ENCODE assay signal across 27 cellular contexts in the genomic region with DNA sequence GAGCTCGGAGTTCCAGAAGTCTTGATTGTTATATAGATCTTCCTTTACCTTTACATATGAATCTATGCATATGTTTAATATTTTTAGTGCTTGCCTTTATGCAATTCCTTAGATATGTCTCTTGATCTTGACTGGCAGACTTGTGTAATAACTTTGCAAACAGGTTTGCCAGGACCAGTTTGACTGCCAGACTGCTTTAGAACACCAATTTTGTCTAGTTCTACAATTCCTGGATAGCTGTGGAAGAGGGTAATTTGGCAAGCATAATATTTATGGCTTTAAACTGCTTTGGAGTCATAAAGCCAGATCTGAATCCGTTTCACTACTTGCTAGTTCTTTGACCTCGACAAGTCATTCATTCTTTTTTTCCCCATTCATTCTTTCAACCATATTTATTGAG.
"Had no signal": no experiment of that assay in that cellular context is flagged by ENCODE, and none has a peak within 500 bp of the region (broad histone marks: within the 10 kb centered on the region; RNA-seq: fewer than 3 reads in every experiment).

No MANE protein-coding gene starts in this region.

- DNase-seq: colonic mucosa; effector CD8-positive, alpha-beta T cell; endodermal cell; esophagus squamous epithelium; foreskin melanocyte; glutamatergic neuron; heart right ventricle; hippocampal formation; left cardiac atrium; left ventricle myocardium superior; lower lobe of right lung; natural killer cell; occipital lobe; ovary; posterior cingulate gyrus; psoas muscle; right cardiac atrium; sigmoid colon; stimulated activated CD4-positive, alpha-beta T cell treated with anti-CD3 and anti-CD28 coated beads, Interleukin-2, amount 100 ng/mL, for 24 hours; stimulated activated CD4-positive, alpha-beta T cell treated with anti-CD3 and anti-CD28 coated beads, Interleukin-4, amount 100 ng/mL, for 24 hours; stimulated activated naive CD8-positive, alpha-beta T cell treated with anti-CD3 and anti-CD28 coated beads, Interleukin-15, Interleukin-2, amounts not matched to agents 100 U/mL and 50 U/mL, for 24 hours; substantia nigra had no signal

- H3K9me3 ChIP-seq: colonic mucosa, esophagus squamous epithelium, heart right ventricle, lower lobe of right lung, ovary, psoas muscle, sigmoid colon, thoracic aorta, tibial nerve, vagina had no signal

- ATAC-seq: heart right ventricle; left cardiac atrium; left ventricle myocardium superior; lower lobe of right lung; natural killer cell; psoas muscle; right cardiac atrium; stimulated activated effector memory CD8-positive, alpha-beta T cell treated with anti-CD3 and anti-CD28 coated beads, Interleukin-12 subunit alpha, Interleukin-12 subunit beta, amount 100 ng/mL, for 72 hours; stimulated activated naive CD8-positive, alpha-beta T cell treated with anti-CD3 and anti-CD28 coated beads, Interleukin-15, Interleukin-2, amounts not matched to agents 100 U/mL and 50 U/mL, for 24 hours had no signal

- H3K36me3 ChIP-seq: colonic mucosa, esophagus squamous epithelium, heart right ventricle, lower lobe of right lung, ovary, sigmoid colon, thoracic aorta, tibial nerve, vagina had no signal

- FAIRE-seq: islet of Langerhans had no signal

- H3K4me1 ChIP-seq: colonic mucosa, lower lobe of right lung had no signal

- H3K27ac ChIP-seq: colonic mucosa, heart right ventricle, lower lobe of right lung, ovary, psoas muscle, sigmoid colon, thoracic aorta, tibial nerve, vagina had no signal

- H3K27me3 ChIP-seq: colonic mucosa, esophagus squamous epithelium, heart right ventricle, ovary, sigmoid colon, tibial nerve, vagina had no signal

- H3K4me3 ChIP-seq: colonic mucosa, esophagus squamous epithelium, heart right ventricle, lower lobe of right lung, ovary, psoas muscle, sigmoid colon, thoracic aorta, tibial nerve, vagina had no signal
